Comparison of ENCODE assay signal across 1 cellular context in genomic region chr22:50698546-50698945, GRCh38.
TF ChIP-seq lines count a peak whose summit lies in the region.

No MANE protein-coding gene starts in this region.

TF ChIP-seq in HCT116, 20 proteins besides CTCF, POLR2A, EP300 and RAD21:
- TF ChIP-seq REST (IDR thresholded peaks at IDR 0.05; ENCODE audit: low read depth) (no peak), YY1 (IDR thresholded peaks at IDR 0.05; ENCODE audit: extremely low read depth, insufficient replicate concordance, low read depth, low read length) (no peak), EZH2phosphoT487 (IDR thresholded peaks at IDR 0.05; ENCODE audit: borderline replicate concordance) (no peak), CBX3 (IDR thresholded peaks at IDR 0.05; ENCODE audit: low read depth) (no peak), ZNF274 (IDR thresholded peaks at IDR 0.05; ENCODE audit: low read depth, low read length) (no peak), ELF1 (IDR thresholded peaks at IDR 0.05; ENCODE audit: borderline replicate concordance, low read depth) (no peak), FOSL1 (IDR thresholded peaks at IDR 0.05; ENCODE audit: low read depth) (no peak), EGR1 (IDR thresholded peaks at IDR 0.05; ENCODE audit: low read depth) (no peak), JUND (IDR thresholded peaks at IDR 0.05) (no peak), CEBPB (IDR thresholded peaks at IDR 0.05; ENCODE audit: low read depth) (no peak), TCF7L2 (IDR thresholded peaks at IDR 0.05; ENCODE audit: borderline replicate concordance, extremely low read depth, insufficient read depth, insufficient read length) (no peak), ATF3 (IDR thresholded peaks at IDR 0.05) (no peak), SP1 (IDR thresholded peaks at IDR 0.05; ENCODE audit: low read depth) (no peak), SIN3A (IDR thresholded peaks at IDR 0.05; ENCODE audit: low read depth) (no peak), MAX (IDR thresholded peaks at IDR 0.05) (no peak), SRF (IDR thresholded peaks at IDR 0.05; ENCODE audit: low read depth) (no peak)
